Comparison of ENCODE assay signal across 1 cellular context in the genomic region with DNA sequence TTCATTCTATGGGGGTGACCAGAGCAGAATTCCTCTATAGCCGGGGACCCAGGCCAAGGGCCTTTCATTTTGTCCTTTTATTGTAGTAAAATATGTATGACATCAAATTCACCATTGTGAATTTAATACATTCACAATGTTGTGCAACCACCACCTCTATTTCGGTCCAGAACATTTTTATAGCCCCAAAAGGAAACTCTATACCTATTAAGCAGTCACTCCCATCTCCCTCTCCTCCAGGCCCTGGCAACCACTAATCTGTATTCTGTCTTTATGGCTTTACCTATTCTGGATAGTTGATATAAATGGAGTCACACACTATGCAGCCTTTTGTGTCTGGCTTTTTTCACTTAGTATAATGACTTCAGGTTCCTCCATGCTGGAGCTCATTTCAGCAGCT.
TF ChIP-seq lines count a peak whose summit lies in the region.

No MANE protein-coding gene starts in this region.

TF ChIP-seq in HCT116, 20 proteins besides CTCF, POLR2A, EP300 and RAD21:
- TF ChIP-seq ELF1 (IDR thresholded peaks at IDR 0.05; ENCODE audit: borderline replicate concordance, low read depth), result no peak
- TF ChIP-seq, protein P1, sequence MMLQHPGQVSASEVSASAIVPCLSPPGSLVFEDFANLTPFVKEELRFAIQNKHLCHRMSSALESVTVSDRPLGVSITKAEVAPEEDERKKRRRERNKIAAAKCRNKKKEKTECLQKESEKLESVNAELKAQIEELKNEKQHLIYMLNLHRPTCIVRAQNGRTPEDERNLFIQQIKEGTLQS (IDR thresholded peaks at IDR 0.05), result no peak
- no peak for TF ChIP-seq EGR1 (IDR thresholded peaks at IDR 0.05; ENCODE audit: low read depth)
- no peak for TF ChIP-seq POLR2AphosphoS5 (IDR thresholded peaks at IDR 0.05; ENCODE audit: low read depth, low read length)
- TF ChIP-seq TCF7L2 (IDR thresholded peaks at IDR 0.05; ENCODE audit: borderline replicate concordance, extremely low read depth, insufficient read depth, insufficient read length), result no peak
- no peak for TF ChIP-seq SIN3A (IDR thresholded peaks at IDR 0.05; ENCODE audit: low read depth)
- TF ChIP-seq ZNF274 (IDR thresholded peaks at IDR 0.05; ENCODE audit: low read depth, low read length), result no peak
- TF ChIP-seq, protein P2, sequence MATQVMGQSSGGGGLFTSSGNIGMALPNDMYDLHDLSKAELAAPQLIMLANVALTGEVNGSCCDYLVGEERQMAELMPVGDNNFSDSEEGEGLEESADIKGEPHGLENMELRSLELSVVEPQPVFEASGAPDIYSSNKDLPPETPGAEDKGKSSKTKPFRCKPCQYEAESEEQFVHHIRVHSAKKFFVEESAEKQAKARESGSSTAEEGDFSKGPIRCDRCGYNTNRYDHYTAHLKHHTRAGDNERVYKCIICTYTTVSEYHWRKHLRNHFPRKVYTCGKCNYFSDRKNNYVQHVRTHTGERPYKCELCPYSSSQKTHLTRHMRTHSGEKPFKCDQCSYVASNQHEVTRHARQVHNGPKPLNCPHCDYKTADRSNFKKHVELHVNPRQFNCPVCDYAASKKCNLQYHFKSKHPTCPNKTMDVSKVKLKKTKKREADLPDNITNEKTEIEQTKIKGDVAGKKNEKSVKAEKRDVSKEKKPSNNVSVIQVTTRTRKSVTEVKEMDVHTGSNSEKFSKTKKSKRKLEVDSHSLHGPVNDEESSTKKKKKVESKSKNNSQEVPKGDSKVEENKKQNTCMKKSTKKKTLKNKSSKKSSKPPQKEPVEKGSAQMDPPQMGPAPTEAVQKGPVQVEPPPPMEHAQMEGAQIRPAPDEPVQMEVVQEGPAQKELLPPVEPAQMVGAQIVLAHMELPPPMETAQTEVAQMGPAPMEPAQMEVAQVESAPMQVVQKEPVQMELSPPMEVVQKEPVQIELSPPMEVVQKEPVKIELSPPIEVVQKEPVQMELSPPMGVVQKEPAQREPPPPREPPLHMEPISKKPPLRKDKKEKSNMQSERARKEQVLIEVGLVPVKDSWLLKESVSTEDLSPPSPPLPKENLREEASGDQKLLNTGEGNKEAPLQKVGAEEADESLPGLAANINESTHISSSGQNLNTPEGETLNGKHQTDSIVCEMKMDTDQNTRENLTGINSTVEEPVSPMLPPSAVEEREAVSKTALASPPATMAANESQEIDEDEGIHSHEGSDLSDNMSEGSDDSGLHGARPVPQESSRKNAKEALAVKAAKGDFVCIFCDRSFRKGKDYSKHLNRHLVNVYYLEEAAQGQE (IDR thresholded peaks at IDR 0.05; ENCODE audit: low read depth), result no peak
- no peak for TF ChIP-seq EZH2 (IDR thresholded peaks at IDR 0.05)
- TF ChIP-seq FOSL1 (IDR thresholded peaks at IDR 0.05; ENCODE audit: low read depth), result no peak
- TF ChIP-seq ZFX (IDR thresholded peaks at IDR 0.05), result no peak
- TF ChIP-seq EZH2phosphoT487 (IDR thresholded peaks at IDR 0.05; ENCODE audit: borderline replicate concordance), result no peak
- no peak for TF ChIP-seq SP1 (IDR thresholded peaks at IDR 0.05; ENCODE audit: low read depth)
- no peak for TF ChIP-seq CEBPB (IDR thresholded peaks at IDR 0.05; ENCODE audit: low read depth)
